25 cellular contexts compared by ENCODE assay signal in genomic region chr5:42930934-42931333, GRCh38.
DNase-seq lines count a peak whose midpoint lies in the region; ATAC-seq, FAIRE-seq and TF ChIP-seq lines count a peak whose summit lies in the region.
"Had no signal": no experiment of that assay in that cellular context is flagged by ENCODE, and none has a peak within 500 bp of the region (broad histone marks: within the 10 kb centered on the region; RNA-seq: fewer than 3 reads in every experiment).

No MANE protein-coding gene starts in this region.

- intact Hi-C loops in activated CD8-positive, alpha-beta T cell treated with anti-CD3 and anti-CD28 coated beads for 36 hours (cut with micrococcal nuclease) = no loop called here
- intact Hi-C loops in adrenal gland (cut with DNase I) = no loop called here

- H3K27me3 ChIP-seq in bronchial epithelial cell (ENCODE audit: control insufficient read depth, insufficient read depth, low read length) (no peaks in the 10 kb centered on the region), adrenal gland (no peaks in the 10 kb centered on the region)

- DNase-seq in activated CD8-positive, alpha-beta T cell treated with anti-CD3 and anti-CD28 coated beads for 36 hours = no peak
- no peak for DNase-seq in activated CD8-positive, alpha-beta T cell treated with anti-CD3 and anti-CD28 coated beads, Interleukin-2, amount 10 ng/mL, durations not matched to agents 7 days and 5 days
- DNase-seq in NCI-H226 = peak; percentile 56
- peak; percentile 75 for DNase-seq in bronchial epithelial cell (ENCODE audit: low read depth)
- DNase-seq in iris pigment epithelial cell (ENCODE audit: low read depth) = peak; percentile 39
- DNase-seq in adrenal gland = no peak
- DNase-seq in NCI-H1092 treated with DMSO at 0.1 percent for 48 hours (lab: John Stamatoyannopoulos, UW) = no peak
- DNase-seq in GM20000 (ENCODE audit: low spot score) = no peak
- DNase-seq: 8988T; BE2C; Caco-2; CD4-positive, CD25-positive, alpha-beta regulatory T cell; DMS153; GF-D8; GOT3; KG1; NCI-H1436 treated with DMSO at 0.1 percent for 48 hours; NCI-H2029; NCI-H2171 treated with DMSO at 0.1 percent for 48 hours; NCI-H748 treated with DMSO at 0.1 percent for 48 hours; NK-92 treated with Interleukin-12 subunit alpha and Interleukin-12 subunit beta, amount 100 ng/mL, for 24 hours; SHP77 treated with DMSO at 0.1 percent for 48 hours; SK-N-SH had no signal

- H3K36me3 ChIP-seq in bronchial epithelial cell (ENCODE audit: control insufficient read depth, insufficient read depth, low read length) = no peaks in the 10 kb centered on the region
- H3K36me3 ChIP-seq in adrenal gland (replicated peaks in 1 of 2) = no peaks in the 10 kb centered on the region
- H3K36me3 ChIP-seq: BE2C had no signal

- no peak for TF ChIP-seq CTCF in activated CD8-positive, alpha-beta T cell treated with anti-CD3 and anti-CD28 coated beads for 36 hours (IDR thresholded peaks at IDR 0.05)
- TF ChIP-seq CTCF in bronchial epithelial cell (IDR thresholded peaks at IDR 0.05; ENCODE audit: insufficient read depth, low read length, severe bottlenecking) = no peak
- TF ChIP-seq CTCF in adrenal gland (IDR thresholded peaks at IDR 0.05) = no peak
- no peak for TF ChIP-seq CTCF in GM20000 (IDR thresholded peaks at IDR 0.05; ENCODE audit: extremely low read depth, missing control alignments)

- H3K4me1 ChIP-seq in adrenal gland (replicated peaks in 1 of 2) = no peaks in the 10 kb centered on the region
- H3K4me1 ChIP-seq: BE2C, Caco-2 had no signal

- peaks cover 2% of the 10 kb centered on the region for H3K36me3 Mint-ChIP-seq in activated CD8-positive, alpha-beta T cell treated with anti-CD3 and anti-CD28 coated beads for 36 hours (ENCODE audit: low read depth)
- H3K36me3 Mint-ChIP-seq in activated CD8-positive, alpha-beta T cell treated with anti-CD3 and anti-CD28 coated beads, Interleukin-2, amount 10 ng/mL, durations not matched to agents 7 days and 5 days (ENCODE audit: low read depth) = peaks cover under 1% of the 10 kb centered on the region

- no peak overlapping the region for H3K4me3 ChIP-seq in bronchial epithelial cell (ENCODE audit: low read depth, low read length)
- H3K4me3 ChIP-seq in adrenal gland = no peak overlapping the region
- H3K4me3 ChIP-seq: GM12878 had no signal

- no peaks in the 10 kb centered on the region for H3K4me1 Mint-ChIP-seq in activated CD8-positive, alpha-beta T cell treated with anti-CD3 and anti-CD28 coated beads for 36 hours (ENCODE audit: low read depth)
- H3K4me1 Mint-ChIP-seq in activated CD8-positive, alpha-beta T cell treated with anti-CD3 and anti-CD28 coated beads, Interleukin-2, amount 10 ng/mL, durations not matched to agents 7 days and 5 days (ENCODE audit: low read depth) = no peaks in the 10 kb centered on the region

- POLR2A ChIA-PET in activated CD8-positive, alpha-beta T cell treated with anti-CD3 and anti-CD28 coated beads for 36 hours (lab: Charles Lee) = no interaction called here
- POLR2A ChIA-PET in activated CD8-positive, alpha-beta T cell treated with anti-CD3 and anti-CD28 coated beads, Interleukin-2, amount 10 ng/mL, durations not matched to agents 7 days and 5 days (lab: Charles Lee) = no interaction called here

- H3K9me3 Mint-ChIP-seq in activated CD8-positive, alpha-beta T cell treated with anti-CD3 and anti-CD28 coated beads for 36 hours = no peaks in the 10 kb centered on the region
- H3K9me3 Mint-ChIP-seq in activated CD8-positive, alpha-beta T cell treated with anti-CD3 and anti-CD28 coated beads, Interleukin-2, amount 10 ng/mL, durations not matched to agents 7 days and 5 days (ENCODE audit: insufficient read depth) = peaks cover 7% of the 10 kb centered on the region

- peak; percentile 39 for ATAC-seq in activated CD8-positive, alpha-beta T cell treated with anti-CD3 and anti-CD28 coated beads for 36 hours
- ATAC-seq in activated CD8-positive, alpha-beta T cell treated with anti-CD3 and anti-CD28 coated beads, Interleukin-2, amount 10 ng/mL, durations not matched to agents 7 days and 5 days = no peak
- ATAC-seq: GM12878, HepG2 had no signal

- H3K27ac Mint-ChIP-seq in activated CD8-positive, alpha-beta T cell treated with anti-CD3 and anti-CD28 coated beads for 36 hours = no peak overlapping the region
- H3K27ac Mint-ChIP-seq in activated CD8-positive, alpha-beta T cell treated with anti-CD3 and anti-CD28 coated beads, Interleukin-2, amount 10 ng/mL, durations not matched to agents 7 days and 5 days = no peak overlapping the region

- no peak overlapping the region for H3K4me3 Mint-ChIP-seq in activated CD8-positive, alpha-beta T cell treated with anti-CD3 and anti-CD28 coated beads for 36 hours
- H3K4me3 Mint-ChIP-seq in activated CD8-positive, alpha-beta T cell treated with anti-CD3 and anti-CD28 coated beads, Interleukin-2, amount 10 ng/mL, durations not matched to agents 7 days and 5 days = no peak overlapping the region

- no peak for TF ChIP-seq POLR2A in adrenal gland (IDR thresholded peaks at IDR 0.05)

- H3K27ac ChIP-seq in adrenal gland = no peak overlapping the region

- no peaks in the 10 kb centered on the region for H3K9me3 ChIP-seq in adrenal gland (replicated peaks in 1 of 3)
- H3K9me3 ChIP-seq: BE2C had no signal

- FAIRE-seq in bronchial epithelial cell (lab: Jason Lieb, UNC) = no peak
- FAIRE-seq: GM12878, HepG2 had no signal

- 75 to 88% (median 80%) methylated on average over 1 of the region's 1 CpG for WGBS in adrenal gland, 4 donors

- no peaks in the 10 kb centered on the region for H3K27me3 Mint-ChIP-seq in activated CD8-positive, alpha-beta T cell treated with anti-CD3 and anti-CD28 coated beads for 36 hours
- H3K27me3 Mint-ChIP-seq in activated CD8-positive, alpha-beta T cell treated with anti-CD3 and anti-CD28 coated beads, Interleukin-2, amount 10 ng/mL, durations not matched to agents 7 days and 5 days (ENCODE audit: low read depth) = peaks cover 5% of the 10 kb centered on the region

- CTCF ChIA-PET in activated CD8-positive, alpha-beta T cell treated with anti-CD3 and anti-CD28 coated beads for 36 hours (lab: Charles Lee) = no interaction called here
- CTCF ChIA-PET in activated CD8-positive, alpha-beta T cell treated with anti-CD3 and anti-CD28 coated beads, Interleukin-2, amount 10 ng/mL, durations not matched to agents 7 days and 5 days (lab: Charles Lee) = no interaction called here

Comparison
In these comparisons a context has a peak if more than half of its experiments do, and no peak if none do; other contexts are left out.
1. DNase-seq: peak in NCI-H226 (single experiment), bronchial epithelial cell (single experiment) and iris pigment epithelial cell (single experiment); none in activated CD8-positive, alpha-beta T cell treated with anti-CD3 and anti-CD28 coated beads for 36 hours (single experiment), activated CD8-positive, alpha-beta T cell treated with anti-CD3 and anti-CD28 coated beads, Interleukin-2, amount 10 ng/mL, durations not matched to agents 7 days and 5 days (single experiment), adrenal gland (0 of 7), NCI-H1092 treated with DMSO at 0.1 percent for 48 hours (single experiment) and GM20000 (single experiment).